In the genomic region with DNA sequence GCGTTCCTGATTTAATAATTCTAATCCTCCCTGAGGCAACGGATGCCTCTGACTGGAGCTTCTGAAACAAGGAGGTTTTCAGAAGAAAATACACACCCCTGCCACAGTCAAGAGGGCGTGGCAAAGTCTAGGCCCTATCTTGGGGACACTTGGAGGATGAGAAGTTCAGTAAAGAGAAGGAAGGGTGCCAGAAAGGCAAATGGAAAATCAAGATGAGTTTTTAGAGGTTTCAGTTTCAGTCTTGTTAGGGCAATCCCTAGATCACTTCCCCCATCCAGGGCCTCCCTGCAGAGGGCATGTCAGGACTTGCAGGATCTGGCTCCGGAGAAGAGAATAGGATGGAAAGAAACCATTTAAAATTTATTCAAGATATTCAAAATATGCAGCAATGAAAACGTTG, we compare ENCODE assay signal across 8 cellular contexts. TPM values are rescaled to one million over a fixed set of nuclear protein-coding genes. Genes with fewer than 3 reads are reported as not detected.
A peak's percentile ranks its signal among the peaks of the same experiment; 100 is the strongest.
DNase-seq lines count a peak whose midpoint lies in the region; ATAC-seq and FAIRE-seq lines count a peak whose summit lies in the region.

No MANE protein-coding gene starts in this region.

- no peaks in the 10 kb centered on the region for H3K9me3 Mint-ChIP-seq in activated T-cell treated with anti-CD3 and anti-CD28 coated beads, Interleukin-2, amount 50 U/mL, for 24 hours

- no peak overlapping the region for H3K14ac ChIP-seq in neuronal stem cell (ENCODE audit: low read length)

- no peak overlapping the region for H3K4me2 ChIP-seq in neuronal stem cell (ENCODE audit: insufficient read depth, low read length, poor library complexity, severe bottlenecking)

- no peaks in the 10 kb centered on the region for H3K36me3 Mint-ChIP-seq in activated T-cell treated with anti-CD3 and anti-CD28 coated beads, Interleukin-2, amount 50 U/mL, for 24 hours (ENCODE audit: low read depth)

- peak; percentile 97 for FAIRE-seq in G401.6 (lab: Jason Lieb, UNC)

- DNase-seq in RPMI7951 (ENCODE audit: low read depth) (peak; percentile 92), fibroblast of gingiva (ENCODE audit: low read depth) (peak; percentile 98), neuronal stem cell (ENCODE audit: low spot score) (peak; percentile 11), NCI-H2029 (lab: John Stamatoyannopoulos, UW) (no peak)
- DNase-seq in activated CD4-positive, alpha-beta T cell treated with anti-CD3 and anti-CD28 coated beads for 1 hour, result no peak
- DNase-seq in activated T-cell treated with anti-CD3 and anti-CD28 coated beads, Interleukin-2, amount 50 U/mL, for 24 hours, result no peak

- no peak overlapping the region for H3K27ac Mint-ChIP-seq in activated T-cell treated with anti-CD3 and anti-CD28 coated beads, Interleukin-2, amount 50 U/mL, for 24 hours

- H3K9me3 ChIP-seq in neuronal stem cell (replicated peaks in 1 of 2; ENCODE audit: control insufficient read depth in 2 of 2, insufficient read depth in 1 of 2, low read depth in 1 of 2, low read length in 2 of 2), result no peaks in the 10 kb centered on the region

- peak; percentile 50 for ATAC-seq in HG03066 (IDR thresholded peaks at IDR 0.05; ENCODE audit: low read depth, unreplicated experiment)

- H3K18ac ChIP-seq in neuronal stem cell (ENCODE audit: low read length), result no peak overlapping the region

- H4K91ac ChIP-seq in neuronal stem cell (ENCODE audit: low read depth, low read length, poor library complexity), result no peak overlapping the region

- H2BK15ac ChIP-seq in neuronal stem cell (ENCODE audit: low read length), result no peak overlapping the region

- peaks cover 11% of the 10 kb centered on the region for H3K27me3 Mint-ChIP-seq in activated T-cell treated with anti-CD3 and anti-CD28 coated beads, Interleukin-2, amount 50 U/mL, for 24 hours

- no peaks in the 10 kb centered on the region for H3K79me1 ChIP-seq in neuronal stem cell (ENCODE audit: low read depth, low read length)

- H3K27me3 ChIP-seq in neuronal stem cell (ENCODE audit: control insufficient read depth in 3 of 3, insufficient read depth in 3 of 3, low read depth in 1 of 3, low read length in 3 of 3), result no peaks in the 10 kb centered on the region

- WGBS in neuronal stem cell (ENCODE audit: extremely low coverage in 2 of 2, insufficient read length in 2 of 2, insufficient replicate concordance in 1 of 2), 2 donors, result no CpG with 5 or more reads among the region's 5 CpGs

- H2BK12ac ChIP-seq in neuronal stem cell (ENCODE audit: low read length), result no peak overlapping the region

- H3K27ac ChIP-seq in neuronal stem cell (replicated peaks; ENCODE audit: low read length), result peak overlapping the region; percentile 59

- H4K8ac ChIP-seq in neuronal stem cell (ENCODE audit: low read depth, low read length), result no peak overlapping the region

- peaks cover 8 to 10% of the 10 kb centered on the region in 2 donors for H3K4me1 ChIP-seq in neuronal stem cell (ENCODE audit: control insufficient read depth in 2 of 2, insufficient read depth in 1 of 2, low read depth in 1 of 2, low read length in 2 of 2)

- H3K4me3 Mint-ChIP-seq in activated T-cell treated with anti-CD3 and anti-CD28 coated beads, Interleukin-2, amount 50 U/mL, for 24 hours, result no peak overlapping the region

- no peak overlapping the region for H2BK120ac ChIP-seq in neuronal stem cell (ENCODE audit: low read depth, low read length)

- H3K23ac ChIP-seq in neuronal stem cell (ENCODE audit: low read depth, low read length, poor library complexity), result no peak overlapping the region

- peak overlapping the region; percentile 90 for H2AFZ ChIP-seq in neuronal stem cell (ENCODE audit: low read length)

- peaks cover 2% of the 10 kb centered on the region for H3K4me1 Mint-ChIP-seq in activated T-cell treated with anti-CD3 and anti-CD28 coated beads, Interleukin-2, amount 50 U/mL, for 24 hours (ENCODE audit: low read depth)

- no peak overlapping the region for H3K9ac ChIP-seq in neuronal stem cell (ENCODE audit: low read depth, low read length, poor library complexity)

- H3K4ac ChIP-seq in neuronal stem cell (ENCODE audit: low read length), result no peak overlapping the region

- H2AK5ac ChIP-seq in neuronal stem cell (ENCODE audit: low read depth, low read length), result no peak overlapping the region

- H3K4me3 ChIP-seq in neuronal stem cell (ENCODE audit: low read length in 2 of 2), result no peak overlapping the region

- no peaks in the 10 kb centered on the region for H3K36me3 ChIP-seq in neuronal stem cell (replicated peaks in 1 of 2; ENCODE audit: control insufficient read depth in 2 of 2, insufficient read depth in 2 of 2, low read length in 2 of 2)

- no peak overlapping the region for H2BK5ac ChIP-seq in neuronal stem cell (ENCODE audit: low read length)

RNA-seq across cellular contexts. Expression of gene FGF2, which starts 28.5 kb away (rescaled TPM):
- total RNA-seq in RPMI7951 (2014; rRNA removed; shearing (Covaris generic)), result 3.3 and 4.1 TPM in 2 replicates
- 14.7 TPM for polyA plus RNA-seq in neuronal stem cell (2013, experiment 1 of 2)
- polyA plus RNA-seq in neuronal stem cell (2013, experiment 2 of 2), result 15.1 TPM

Comparison
In these comparisons a context has a peak if more than half of its experiments do, and no peak if none do; other contexts are left out.
1. DNase-seq: peak in RPMI7951 (single experiment), fibroblast of gingiva (single experiment) and neuronal stem cell (single experiment); none in NCI-H2029 (single experiment), activated CD4-positive, alpha-beta T cell treated with anti-CD3 and anti-CD28 coated beads for 1 hour (single experiment) and activated T-cell treated with anti-CD3 and anti-CD28 coated beads, Interleukin-2, amount 50 U/mL, for 24 hours (single experiment).